In genomic region chr5:159645194-159645846, GRCh38 we compare ENCODE assay signal across 28 cellular contexts.
DNase-seq lines count a peak whose midpoint lies in the region; ATAC-seq and TF ChIP-seq lines count a peak whose summit lies in the region.
"Had no signal": no experiment of that assay in that cellular context is flagged by ENCODE, and none has a peak within 500 bp of the region (broad histone marks: within the 10 kb centered on the region; RNA-seq: fewer than 3 reads in every experiment).

No MANE protein-coding gene starts in this region.

- no peaks in the 10 kb centered on the region for H3K36me3 Mint-ChIP-seq in GM23338 (ENCODE audit: low read depth)

- no peaks in the 10 kb centered on the region for H3K9me2 ChIP-seq in GM23338 (ENCODE audit: insufficient read depth)
- H3K9me2 ChIP-seq: SK-N-SH had no signal

- no peaks in the 10 kb centered on the region for H3K9me3 ChIP-seq in cardiac muscle cell (ENCODE audit: low read depth)
- H3K9me3 ChIP-seq in Panc1 (ENCODE audit: control insufficient read depth, insufficient read depth, low read depth, low read length) = no peaks in the 10 kb centered on the region
- no peaks in the 10 kb centered on the region for H3K9me3 ChIP-seq in tibial nerve
- H3K9me3 ChIP-seq: BE2C, HAP-1, MG63, Peyer's patch, SK-N-SH had no signal

- no peaks in the 10 kb centered on the region for H3K79me2 ChIP-seq in GM23338 (replicated peaks; ENCODE audit: insufficient read depth)

- CTCF ChIA-PET in Panc1 (lab: Charles Lee) = interaction anchor here (0.6 kb wide), 1 partner anchor 29 kb away, joined by 4 read pairs; no protein-coding TSS in a partner anchor

- POLR2A ChIA-PET in Panc1 (lab: Charles Lee) = no interaction called here

- DNase-seq in cardiac muscle cell (ENCODE audit: low read depth in 1 of 2, low spot score in 1 of 2) = no peak
- no peak for DNase-seq in Right ventricle myocardium inferior (ENCODE audit: missing footprints)
- no peak for DNase-seq in GM23338 (ENCODE audit: low spot score)
- no peak for DNase-seq in Panc1 (ENCODE audit: low read depth, low spot score)
- DNase-seq in myocyte (ENCODE audit: low read depth) = peak; percentile 22
- no peak for DNase-seq in NCI-H2081 treated with DMSO at 0.1 percent for 48 hours (lab: John Stamatoyannopoulos, UW)
- DNase-seq in tibial nerve (ENCODE audit: low spot score in 2 of 2) = no peak
- no peak for DNase-seq in OCI-M2 (lab: John Stamatoyannopoulos, UW; ENCODE audit: unreplicated experiment)
- DNase-seq: 8988T; ACHN; BE2C; DMS153; GOT3; HFFc6; KBM-7; MG63; NCI-H1417 treated with DMSO at 0.1 percent for 48 hours; NCI-H1694 treated with DMSO at 0.1 percent for 48 hours; NCI-H2081; NCI-H2171; NCI-H226; NCI-H510A; NCI-H69; NK-92 treated with Interleukin-12 subunit alpha and Interleukin-12 subunit beta, amount 100 ng/mL, for 24 hours; Peyer's patch; SK-N-SH; SW 1271 had no signal

- H3F3A ChIP-seq in GM23338 (replicated peaks; ENCODE audit: low read depth) = no peaks in the 10 kb centered on the region

- no peaks in the 10 kb centered on the region for H4K20me1 ChIP-seq in GM23338 (replicated peaks; ENCODE audit: insufficient read depth)

- no peak for TF ChIP-seq EP300 in tibial nerve (IDR thresholded peaks at IDR 0.05)

- no peaks in the 10 kb centered on the region for H3K36me3 ChIP-seq in cardiac muscle cell
- H3K36me3 ChIP-seq in GM23338 (ENCODE audit: insufficient read depth) = no peaks in the 10 kb centered on the region
- H3K36me3 ChIP-seq in Panc1 (ENCODE audit: control insufficient read depth, insufficient read depth, low read length) = no peaks in the 10 kb centered on the region
- H3K36me3 ChIP-seq in tibial nerve = no peaks in the 10 kb centered on the region
- H3K36me3 ChIP-seq: BE2C, HAP-1, MG63, Peyer's patch had no signal

- peaks cover 2% of the 10 kb centered on the region for H3K27me3 Mint-ChIP-seq in GM23338 (ENCODE audit: insufficient read depth, low read depth, poor library complexity)

- intact Hi-C loops in Right ventricle myocardium inferior (cut with DNase I) (loop anchor here (10.0 kb wide), 1 partner anchor 131 kb away; no protein-coding TSS in a partner anchor), Panc1 (cut with micrococcal nuclease; ENCODE audit: unreplicated experiment) (no loop called here)

- no TSS peak for BruUV-seq in Panc1 (replicated peaks; lab: Mats Ljungman, UMichigan)

- H3K27ac Mint-ChIP-seq in GM23338 = no peak overlapping the region
- H3K27ac Mint-ChIP-seq: HFFc6 had no signal

- no peaks in the 10 kb centered on the region for H3K27me3 ChIP-seq in cardiac muscle cell
- H3K27me3 ChIP-seq in GM23338 (ENCODE audit: insufficient read depth) = no peaks in the 10 kb centered on the region
- no peaks in the 10 kb centered on the region for H3K27me3 ChIP-seq in Panc1 (ENCODE audit: control insufficient read depth, insufficient read depth, low read length)
- H3K27me3 ChIP-seq in tibial nerve = no peaks in the 10 kb centered on the region
- H3K27me3 ChIP-seq: MG63, Peyer's patch had no signal

- no peak for ATAC-seq in Right ventricle myocardium inferior
- no peak for ATAC-seq in GM23338
- ATAC-seq in Panc1 = peak; percentile 53; the same call in 1 of the 2 replicates

- H3K4me3 ChIP-seq in cardiac muscle cell (no peak overlapping the region), GM23338 (no peak overlapping the region), Panc1 (ENCODE audit: low read depth in 2 of 2, low read length in 2 of 2) (no peak overlapping the region), tibial nerve (no peak overlapping the region)
- H3K4me3 ChIP-seq: HAP-1, MG63, Peyer's patch had no signal

- H3K9me3 Mint-ChIP-seq in GM23338 = no peaks in the 10 kb centered on the region
- H3K9me3 Mint-ChIP-seq: HFFc6 had no signal

- peak overlapping the region; percentile 38; the same call in 1 of the 2 replicates for H2AFZ ChIP-seq in GM23338

- TF ChIP-seq POLR2A in tibial nerve (IDR thresholded peaks at IDR 0.05) = no peak

- peaks cover 9% of the 10 kb centered on the region for H3K4me1 ChIP-seq in cardiac muscle cell (ENCODE audit: low read depth)
- peaks cover 12% of the 10 kb centered on the region for H3K4me1 ChIP-seq in GM23338 (ENCODE audit: insufficient read depth)
- H3K4me1 ChIP-seq in Panc1 (ENCODE audit: control insufficient read depth, insufficient read depth, low read length) = no peaks in the 10 kb centered on the region
- no peaks in the 10 kb centered on the region for H3K4me1 ChIP-seq in tibial nerve
- H3K4me1 ChIP-seq: BE2C, HAP-1, Peyer's patch had no signal

- no peak overlapping the region for H3K4me2 ChIP-seq in GM23338
- H3K4me2 ChIP-seq: SK-N-SH had no signal

- in situ Hi-C loops in Panc1 (cut with HindIII; ENCODE audit: low pct_unique_long_range_greater_than_20kb, low sequenced_read_pairs) = no loop called here

- 50 to 57% methylated on average over 7 of the region's 7 CpGs for WGBS in tibial nerve, 2 donors

- peak overlapping the region; percentile 12 for H3K27ac ChIP-seq in cardiac muscle cell
- H3K27ac ChIP-seq in GM23338 (ENCODE audit: low read depth) = no peak overlapping the region
- no peak overlapping the region for H3K27ac ChIP-seq in Panc1 (ENCODE audit: low read length)
- no peak overlapping the region for H3K27ac ChIP-seq in tibial nerve
- H3K27ac ChIP-seq: Peyer's patch had no signal

- peaks cover 16% of the 10 kb centered on the region for H3K4me1 Mint-ChIP-seq in GM23338

- no peak overlapping the region for H3K4me3 Mint-ChIP-seq in GM23338
- H3K4me3 Mint-ChIP-seq: HFFc6 had no signal

- no peak for TF ChIP-seq CTCF in cardiac muscle cell (IDR thresholded peaks at IDR 0.05; ENCODE audit: low read depth, low read length)
- no peak for TF ChIP-seq CTCF in GM23338 (conservative IDR thresholded peaks at IDR 0.05; ENCODE audit: low read depth in 2 of 2)
- no peak for TF ChIP-seq CTCF in Panc1 (IDR thresholded peaks at IDR 0.05)
- TF ChIP-seq CTCF in tibial nerve (IDR thresholded peaks at IDR 0.05) = no peak

TF ChIP-seq in GM23338, 12 proteins besides CTCF, POLR2A, EP300 and RAD21:
- TF ChIP-seq CREB1 (CRISPR knock-in tag; IDR thresholded peaks at IDR 0.05; ENCODE audit: low read depth) = no peak
